In the genomic region with DNA sequence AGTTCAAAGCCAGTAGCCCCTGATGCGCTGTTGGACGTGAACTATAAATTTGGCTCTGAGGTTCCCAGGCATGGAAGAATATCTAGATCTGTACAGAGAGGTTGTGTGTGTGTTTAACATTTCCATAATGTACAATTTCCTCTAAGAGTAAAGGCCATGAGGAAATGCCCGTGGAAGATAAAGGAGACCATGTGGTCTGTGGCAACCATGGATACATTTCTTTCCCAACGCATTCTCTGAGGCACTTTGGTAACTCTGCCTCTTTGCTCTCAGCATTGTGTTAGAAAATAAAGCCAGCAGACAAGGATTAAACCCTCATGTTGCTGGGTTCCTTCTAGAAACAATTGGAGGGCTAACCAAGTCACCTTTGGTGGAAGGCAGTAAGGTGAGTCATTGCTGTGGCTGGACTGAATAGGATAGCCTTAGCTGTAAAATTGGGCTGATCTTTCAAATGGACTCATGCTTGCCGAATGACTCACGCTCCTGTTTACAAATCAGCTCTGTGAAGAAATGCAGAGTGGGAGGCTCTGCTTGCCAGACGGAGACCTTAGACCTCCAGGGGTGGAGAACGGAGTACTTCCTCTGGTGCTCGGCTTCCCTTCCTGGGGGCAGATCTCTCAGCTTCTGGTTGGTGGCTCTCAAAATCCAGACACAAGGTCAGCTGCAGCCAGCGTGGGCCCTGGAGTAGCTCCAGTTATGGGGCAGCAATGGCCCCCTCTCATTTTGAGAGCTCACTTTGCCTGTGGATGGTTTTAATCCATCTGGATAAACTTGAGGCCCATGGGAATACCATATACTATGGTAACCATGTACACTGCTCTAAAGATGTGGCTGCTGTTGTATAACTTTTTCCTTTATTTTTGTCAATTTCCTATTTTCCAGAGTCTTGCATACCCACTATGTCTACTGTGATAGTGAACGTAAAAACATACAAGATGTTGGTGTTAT, we compare ENCODE assay signal across 8 cellular contexts.
DNase-seq lines count a peak whose midpoint lies in the region; ATAC-seq and TF ChIP-seq lines count a peak whose summit lies in the region.

No MANE protein-coding gene starts in this region.

- TF ChIP-seq CTCF in thoracic aorta (IDR thresholded peaks at IDR 0.05), result no peak

- in situ Hi-C loops in KBM-7 (cut with MboI; ENCODE audit: low pct_unique_long_range_greater_than_20kb, low sequenced_read_pairs), result no loop called here

- H3K27ac ChIP-seq in iPS DF 6.9 (ENCODE audit: low read length) (no peak overlapping the region), thoracic aorta (peak overlapping the region in 1 of 2 donors; percentile 62)

- H3K9ac ChIP-seq in adipocyte (ENCODE audit: low read length), result peak overlapping the region; percentile 32

- ATAC-seq in thoracic aorta (ENCODE audit: insufficient number of reproducible peaks, low FRiP score, low read depth) (peak; percentile 85), GM18868 (IDR thresholded peaks at IDR 0.05; ENCODE audit: unreplicated experiment) (no peak)

- H3K9me3 ChIP-seq in adipocyte (ENCODE audit: control insufficient read depth, low read length) (no peaks in the 10 kb centered on the region), iPS DF 6.9 (ENCODE audit: control insufficient read depth, insufficient read depth, low read length) (no peaks in the 10 kb centered on the region), thoracic aorta (no peaks in the 10 kb centered on the region)

- DNase-seq in HT-29 (ENCODE audit: low spot score) (peak; percentile 94), adipocyte (ENCODE audit: low read depth) (peak; percentile 97), iPS DF 6.9 (ENCODE audit: low read depth, low spot score) (peak; percentile 43), thoracic aorta (ENCODE audit: low spot score) (peak; percentile 69), KBM-7 (no peak), NCI-H2107 treated with DMSO at 0.1 percent for 48 hours (lab: John Stamatoyannopoulos, UW; ENCODE audit: unreplicated experiment) (no peak), NCI-H774 (lab: John Stamatoyannopoulos, UW) (no peak)

- H3K4me3 ChIP-seq in adipocyte (ENCODE audit: low read length) (peak overlapping the region; percentile 5), iPS DF 6.9 (ENCODE audit: low read length) (no peak overlapping the region), thoracic aorta (peak overlapping the region; percentile 18)

- H3K36me3 ChIP-seq in adipocyte (ENCODE audit: control insufficient read depth, insufficient read depth, low read length, severe bottlenecking) (peaks cover 17% of the 10 kb centered on the region), iPS DF 6.9 (ENCODE audit: control insufficient read depth, insufficient read depth, low read length) (no peaks in the 10 kb centered on the region), thoracic aorta (peaks cover 5% of the 10 kb centered on the region)

- H3K27me3 ChIP-seq in adipocyte (replicated peaks; ENCODE audit: control insufficient read depth, insufficient read depth, low read length), result no peaks in the 10 kb centered on the region
- no peaks in the 10 kb centered on the region for H3K27me3 ChIP-seq in iPS DF 6.9 (ENCODE audit: control insufficient read depth, insufficient read depth, low read length)
- H3K27me3 ChIP-seq in thoracic aorta (replicated peaks; ENCODE audit: insufficient read depth), result no peaks in the 10 kb centered on the region

- WGBS in iPS DF 6.9 (ENCODE audit: insufficient coverage, insufficient read length), result no CpG with 5 or more reads among the region's 11 CpGs

- peaks cover 22% of the 10 kb centered on the region for H3K4me1 ChIP-seq in adipocyte (ENCODE audit: control insufficient read depth, insufficient read depth, low read length)
- H3K4me1 ChIP-seq in iPS DF 6.9 (ENCODE audit: control insufficient read depth, insufficient read depth, low read length), result peaks cover 4% of the 10 kb centered on the region
- peaks cover 14 to 21% of the 10 kb centered on the region in 2 donors for H3K4me1 ChIP-seq in thoracic aorta (ENCODE audit: control insufficient read depth in 1 of 2, low read depth in 2 of 2)

Comparison
In these comparisons a context has a peak if more than half of its experiments do, and no peak if none do; other contexts are left out.
1. DNase-seq: peak in HT-29 (single experiment), adipocyte (single experiment), iPS DF 6.9 (single experiment) and thoracic aorta (single experiment); none in KBM-7 (single experiment), NCI-H2107 treated with DMSO at 0.1 percent for 48 hours (single experiment) and NCI-H774 (single experiment).